In genomic region chr7:114356133-114356532, GRCh38 we compare ENCODE assay signal across 24 cellular contexts. TPM values are rescaled to one million over a fixed set of nuclear protein-coding genes. Genes with fewer than 3 reads are reported as not detected.
DNase-seq lines count a peak whose midpoint lies in the region; ATAC-seq, FAIRE-seq and TF ChIP-seq lines count a peak whose summit lies in the region.
"Had no signal": no experiment of that assay in that cellular context is flagged by ENCODE, and none has a peak within 500 bp of the region (broad histone marks: within the 10 kb centered on the region; RNA-seq: fewer than 3 reads in every experiment).

No MANE protein-coding gene starts in this region.

- H3K4me3 ChIP-seq in IMR-90 (ENCODE audit: insufficient read depth, low read depth, low read length): no peak overlapping the region
- no peak overlapping the region for H3K4me3 ChIP-seq in bronchial epithelial cell (ENCODE audit: low read depth, low read length)
- H3K4me3 ChIP-seq in A673 (ENCODE audit: low read depth, low read length, poor library complexity, severe bottlenecking): no peak overlapping the region
- H3K4me3 ChIP-seq in right cardiac atrium (ENCODE audit: low read length): no peak overlapping the region
- H3K4me3 ChIP-seq: MG63 had no signal

- H3K14ac ChIP-seq in IMR-90 (replicated peaks; ENCODE audit: low read depth, low read length): no peak overlapping the region

- no peaks in the 10 kb centered on the region for H3K4me1 ChIP-seq in IMR-90 (ENCODE audit: control insufficient read depth, insufficient read depth, low read length)
- H3K4me1 ChIP-seq in A673 (ENCODE audit: insufficient read depth, low read length, poor library complexity, severe bottlenecking): no peaks in the 10 kb centered on the region
- H3K4me1 ChIP-seq in right cardiac atrium (ENCODE audit: control insufficient read depth, insufficient read depth, low read length): no peaks in the 10 kb centered on the region

- H2BK120ac ChIP-seq in IMR-90 (ENCODE audit: low read depth, low read length): no peak overlapping the region

- H3K9me3 ChIP-seq in IMR-90 (ENCODE audit: control insufficient read depth, insufficient read depth, low read length): no peaks in the 10 kb centered on the region
- no peaks in the 10 kb centered on the region for H3K9me3 ChIP-seq in A673 (ENCODE audit: low read depth, low read length, poor library complexity, severe bottlenecking)
- no peaks in the 10 kb centered on the region for H3K9me3 ChIP-seq in right cardiac atrium (ENCODE audit: control insufficient read depth, low read length)
- H3K9me3 ChIP-seq: MG63 had no signal

- H2BK20ac ChIP-seq in IMR-90 (ENCODE audit: low read depth, low read length): no peak overlapping the region

- no peak for TF ChIP-seq POLR2A in IMR-90 (IDR thresholded peaks at IDR 0.05; ENCODE audit: low read depth, low read length)

- no peaks in the 10 kb centered on the region for H3K79me1 ChIP-seq in IMR-90 (ENCODE audit: low read depth in 1 of 2, low read length in 2 of 2)

- no peak overlapping the region for H4K8ac ChIP-seq in IMR-90 (ENCODE audit: low read depth in 2 of 2, low read length in 2 of 2)

- H3K27ac ChIP-seq in IMR-90 (ENCODE audit: insufficient read depth, low read length): no peak overlapping the region
- no peak overlapping the region for H3K27ac ChIP-seq in A673 (ENCODE audit: low read depth, low read length, poor library complexity, severe bottlenecking)
- H3K27ac ChIP-seq in right cardiac atrium (ENCODE audit: low read length): no peak overlapping the region
- H3K27ac ChIP-seq: C4-2B, HL-60 had no signal

- no peak overlapping the region for H4K91ac ChIP-seq in IMR-90 (ENCODE audit: insufficient read depth, low read depth, low read length)

- no peak overlapping the region for H4K5ac ChIP-seq in IMR-90 (ENCODE audit: low read depth, low read length)

- FAIRE-seq in bronchial epithelial cell (lab: Jason Lieb, UNC): no peak
- FAIRE-seq in D721Med (lab: Jason Lieb, UNC): no peak
- FAIRE-seq: HTR-8/SVneo had no signal

- H3K9me1 ChIP-seq in IMR-90 (ENCODE audit: insufficient read depth, low read length): no peaks in the 10 kb centered on the region

- TF ChIP-seq RAD21 in IMR-90 (IDR thresholded peaks at IDR 0.05; ENCODE audit: low read length): no peak

- H3K4ac ChIP-seq in IMR-90 (ENCODE audit: low read depth, low read length): no peak overlapping the region

- DNase-seq in IMR-90 (peak; percentile 40), bronchial epithelial cell (ENCODE audit: low read depth) (peak; percentile 83), iris pigment epithelial cell (ENCODE audit: low read depth) (peak; percentile 14), A673 (ENCODE audit: low spot score) (no peak), MV-4-11 (lab: John Stamatoyannopoulos, UW) (no peak), D721Med (ENCODE audit: insufficient read length, low spot score) (no peak), right cardiac atrium (no peak)
- DNase-seq: AML-193, GF-D8, H9, Karpas-422, MG63, NCI-H1092, NCI-H1436 treated with DMSO at 0.1 percent for 48 hours, NCI-H2029 treated with DMSO at 0.1 percent for 48 hours, NCI-H2171, NCI-H446 treated with DMSO at 0.1 percent for 48 hours, NCI-H748 treated with DMSO at 0.1 percent for 48 hours, OCI-M1, RPMI8226 had no signal

- H3K27me3 ChIP-seq in IMR-90 (ENCODE audit: control insufficient read depth, insufficient read depth, low read length) (no peaks in the 10 kb centered on the region), bronchial epithelial cell (ENCODE audit: control insufficient read depth, insufficient read depth, low read length) (no peaks in the 10 kb centered on the region), A673 (replicated peaks; ENCODE audit: insufficient read depth, low read depth, low read length, poor library complexity) (peaks cover 5% of the 10 kb centered on the region), right cardiac atrium (ENCODE audit: control insufficient read depth, insufficient read depth) (no peaks in the 10 kb centered on the region)
- H3K27me3 ChIP-seq: MG63 had no signal

- no CpG with 5 or more reads among the region's 3 CpGs for WGBS in IMR-90 (ENCODE audit: extremely low coverage in 2 of 2, insufficient read length in 1 of 2), 2 experiments
- WGBS in right cardiac atrium: 77% methylated on average over 3 of the region's 3 CpGs

- H3K18ac ChIP-seq in IMR-90 (ENCODE audit: low read depth, low read length): no peak overlapping the region

- H4K20me1 ChIP-seq in IMR-90 (ENCODE audit: insufficient read depth, low read length): no peaks in the 10 kb centered on the region

- H2BK15ac ChIP-seq in IMR-90 (ENCODE audit: low read depth, low read length): no peak overlapping the region

- H2AK9ac ChIP-seq in IMR-90 (replicated peaks; ENCODE audit: low read depth, low read length, poor library complexity): no peak overlapping the region

- intact Hi-C loops in IMR-90 (cut with micrococcal nuclease) (no loop called here), A673 (cut with micrococcal nuclease; ENCODE audit: unreplicated experiment) (no loop called here), right cardiac atrium (cut with DNase I) (no loop called here)

- dilution Hi-C loops in IMR-90 (cut with HindIII; ENCODE audit: low sequenced_read_pairs, unreplicated experiment): no loop called here

- H3K56ac ChIP-seq in IMR-90 (ENCODE audit: extremely low read depth, insufficient read depth, low read length): no peak overlapping the region

- no peak overlapping the region for H3K4me2 ChIP-seq in IMR-90 (ENCODE audit: low read depth, low read length)

- H2AK5ac ChIP-seq in IMR-90 (ENCODE audit: low read depth, low read length): no peak overlapping the region

- no peak overlapping the region for H2BK5ac ChIP-seq in IMR-90 (ENCODE audit: low read depth, low read length, poor library complexity, severe bottlenecking)

- no TSS peak for BruUV-seq in IMR-90 (replicated peaks; lab: Mats Ljungman, UMichigan)
- no TSS peak for BruUV-seq in A673 (replicated peaks; lab: Mats Ljungman, UMichigan)

- H3K23ac ChIP-seq in IMR-90 (ENCODE audit: low read depth, low read length): no peak overlapping the region

- CTCF ChIA-PET in IMR-90 (lab: Yijun Ruan, JAX): no interaction called here
- CTCF ChIA-PET in A673 (lab: Charles Lee): no interaction called here

- H2AFZ ChIP-seq in IMR-90 (replicated peaks; ENCODE audit: low read length, poor library complexity): no peak overlapping the region

- in situ Hi-C loops in IMR-90 (cut with MboI; ENCODE audit: low sequenced_read_pairs): no loop called here

- peak; percentile 29; the same call in 1 of the 2 replicates for ATAC-seq in IMR-90 (ENCODE audit: low read depth)
- no peak for ATAC-seq in right cardiac atrium

- POLR2A ChIA-PET in IMR-90 (lab: Charles Lee; ENCODE audit: unreplicated experiment): no interaction called here
- POLR2A ChIA-PET in A673 (lab: Charles Lee; ENCODE audit: low non-redundant PET): no interaction called here

- TF ChIP-seq CTCF in IMR-90 (conservative IDR thresholded peaks at IDR 0.05; ENCODE audit: low read depth, low read length): no peak
- TF ChIP-seq CTCF in bronchial epithelial cell (IDR thresholded peaks at IDR 0.05; ENCODE audit: insufficient read depth, low read length, severe bottlenecking): no peak
- TF ChIP-seq CTCF in A673 (conservative IDR thresholded peaks at IDR 0.05; ENCODE audit: low read depth, low read length): no peak
- no peak for TF ChIP-seq CTCF in D721Med (IDR thresholded peaks at IDR 0.05; ENCODE audit: insufficient read depth, missing control alignments)

- no peaks in the 10 kb centered on the region for H3K36me3 ChIP-seq in IMR-90 (ENCODE audit: control insufficient read depth, insufficient read depth, low read length)
- no peaks in the 10 kb centered on the region for H3K36me3 ChIP-seq in bronchial epithelial cell (ENCODE audit: control insufficient read depth, insufficient read depth, low read length)
- no peaks in the 10 kb centered on the region for H3K36me3 ChIP-seq in A673 (ENCODE audit: insufficient read depth, low read length, poor library complexity, severe bottlenecking)
- H3K36me3 ChIP-seq: MG63 had no signal

- H3K9ac ChIP-seq in IMR-90 (ENCODE audit: low read depth, low read length): no peak overlapping the region

TF ChIP-seq in IMR-90, 13 proteins besides CTCF, POLR2A, EP300 and RAD21 (continues in another document):
- TF ChIP-seq FOS (IDR thresholded peaks at IDR 0.05; ENCODE audit: low read depth, low read length) (no peak), MAZ (IDR thresholded peaks at IDR 0.05; ENCODE audit: borderline replicate concordance, low read depth, low read length) (no peak), USF2 (IDR thresholded peaks at IDR 0.05; ENCODE audit: low read depth, low read length) (no peak), MXI1 (IDR thresholded peaks at IDR 0.05; ENCODE audit: borderline replicate concordance, low read depth, low read length) (no peak), SMC3 (IDR thresholded peaks at IDR 0.05; ENCODE audit: low read depth, low read length) (no peak), CHD1 (IDR thresholded peaks at IDR 0.05; ENCODE audit: low read depth, low read length) (no peak), RFX5 (IDR thresholded peaks at IDR 0.05; ENCODE audit: low read depth, low read length) (no peak), NFE2L2 (IDR thresholded peaks at IDR 0.05; ENCODE audit: low read depth, low read length) (no peak), MAFK (IDR thresholded peaks at IDR 0.05; ENCODE audit: low read depth, low read length) (no peak)
- TF ChIP-seq, protein P1, sequence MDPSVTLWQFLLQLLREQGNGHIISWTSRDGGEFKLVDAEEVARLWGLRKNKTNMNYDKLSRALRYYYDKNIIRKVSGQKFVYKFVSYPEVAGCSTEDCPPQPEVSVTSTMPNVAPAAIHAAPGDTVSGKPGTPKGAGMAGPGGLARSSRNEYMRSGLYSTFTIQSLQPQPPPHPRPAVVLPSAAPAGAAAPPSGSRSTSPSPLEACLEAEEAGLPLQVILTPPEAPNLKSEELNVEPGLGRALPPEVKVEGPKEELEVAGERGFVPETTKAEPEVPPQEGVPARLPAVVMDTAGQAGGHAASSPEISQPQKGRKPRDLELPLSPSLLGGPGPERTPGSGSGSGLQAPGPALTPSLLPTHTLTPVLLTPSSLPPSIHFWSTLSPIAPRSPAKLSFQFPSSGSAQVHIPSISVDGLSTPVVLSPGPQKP (IDR thresholded peaks at IDR 0.05; ENCODE audit: borderline replicate concordance, low read depth, low read length): no peak

RNA-seq across cellular contexts. Expression of gene FOXP2, which starts 58.5 kb away (rescaled TPM):
- total RNA-seq in IMR-90 (2012; rRNA removed): 1.1 and 1.7 TPM in 2 replicates
- polyA plus RNA-seq in IMR-90 (2012; rRNA removed): 0.89 and 1.4 TPM in 2 replicates
- polyA plus RNA-seq in IMR-90 (2012; cell fraction: cytosol; rRNA removed): 0.66 and 0.89 TPM in 2 replicates
- 0.76 and 1.9 TPM in 2 replicates for polyA plus RNA-seq in IMR-90 (2012; cell fraction: nucleus; rRNA removed; ENCODE audit: low replicate concordance)
- total RNA-seq in bronchial epithelial cell: 5.3 and 7.9 TPM in 2 replicates
- total RNA-seq in A673 (2021): not detected in 2 replicates
- 1 to 10 TPM; 2.0 to 4.5 (median 2.3) TPM for total RNA-seq in right cardiac atrium
- polyA plus RNA-seq in right cardiac atrium: 0.66 TPM
- total RNA-seq: H9 had no signal
- polyA plus RNA-seq: IgD-negative memory B cell had no signal

Comparison
In these comparisons a context has a peak if more than half of its experiments do, and no peak if none do; other contexts are left out.
1. DNase-seq: peak in IMR-90 (single experiment), bronchial epithelial cell (single experiment) and iris pigment epithelial cell (single experiment); none in A673 (single experiment), MV-4-11 (single experiment), D721Med (single experiment) and right cardiac atrium (0 of 3).